ENCODE assay signal across 24 cellular contexts in the genomic region with DNA sequence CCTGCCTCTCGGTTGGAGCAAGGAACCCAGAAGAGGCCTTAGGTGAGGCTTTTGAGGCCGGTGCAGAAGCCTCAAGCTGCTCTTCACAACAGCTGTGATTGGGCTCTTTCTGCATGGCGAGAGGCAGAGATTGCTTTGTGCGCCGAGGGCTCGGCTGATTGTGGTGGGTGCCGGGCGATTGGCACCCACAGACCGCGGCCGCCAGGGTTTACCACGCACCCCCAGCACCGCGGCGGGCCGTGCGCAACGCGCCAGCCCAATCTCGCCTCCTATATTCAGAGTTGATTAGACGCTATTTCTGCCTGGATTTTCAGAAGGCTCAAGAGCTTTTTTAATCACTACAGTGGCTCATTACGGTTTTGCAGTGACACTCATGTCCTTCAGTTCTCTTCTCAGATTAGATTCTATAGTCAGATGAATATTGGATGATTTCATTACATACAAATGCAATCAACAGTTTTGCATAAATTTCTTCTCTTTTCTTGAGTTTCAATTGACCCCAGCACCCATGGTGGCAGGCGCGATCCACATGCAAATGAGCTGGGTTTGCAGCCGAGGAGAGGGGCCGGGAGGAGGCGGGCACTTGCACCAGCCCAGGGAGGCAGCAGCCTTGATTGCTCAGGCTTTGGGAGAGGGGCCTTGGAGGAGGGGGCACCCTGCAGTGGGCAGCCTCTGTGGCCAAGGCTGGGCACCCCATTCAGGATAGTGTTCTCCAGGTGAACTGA. TPM values are rescaled to one million over a fixed set of nuclear protein-coding genes. Genes with fewer than 3 reads are reported as not detected.
DNase-seq lines count a peak whose midpoint lies in the region; ATAC-seq and TF ChIP-seq lines count a peak whose summit lies in the region.
"Had no signal": no experiment of that assay in that cellular context is flagged by ENCODE, and none has a peak within 500 bp of the region (broad histone marks: within the 10 kb centered on the region; RNA-seq: fewer than 3 reads in every experiment).

No MANE protein-coding gene starts in this region.

- H3K4me2 ChIP-seq in OCI-LY3 (ENCODE audit: low read length) (peak overlapping the region; percentile 37), neural progenitor cell (peak overlapping the region; percentile 78)
- H3K4me2 ChIP-seq: BLaER1 had no signal

- intact Hi-C loops in spleen (cut with DNase I; ENCODE audit: low total_unique reads): no loop called here

- H3K4me3 ChIP-seq in OCI-LY3 (ENCODE audit: low read length) (peak overlapping the region; percentile 17), neural progenitor cell (peak overlapping the region; percentile 36), spleen (no peak overlapping the region)
- H3K4me3 ChIP-seq: BLaER1, cardiac muscle cell, K562, SK-N-MC had no signal

- peaks cover 11% of the 10 kb centered on the region for H3K4me1 ChIP-seq in OCI-LY3 (ENCODE audit: low read length)
- H3K4me1 ChIP-seq in foreskin keratinocyte: no peaks in the 10 kb centered on the region
- H3K4me1 ChIP-seq in neural progenitor cell: peaks cover 25% of the 10 kb centered on the region
- peaks cover 0 to 8% (median 2%) of the 10 kb centered on the region in 6 donors for H3K4me1 ChIP-seq in spleen

- WGBS in spleen, 5 donors: 70 to 83% (median 76%) methylated on average over 22 to 27 of the region's 27 CpGs

- ATAC-seq in GM19455 (IDR thresholded peaks at IDR 0.05; ENCODE audit: unreplicated experiment) (peak; percentile 61), foreskin keratinocyte (peak; percentile 15), HG03039 (IDR thresholded peaks at IDR 0.05; ENCODE audit: unreplicated experiment) (no peak)
- ATAC-seq: activated CD4-positive, alpha-beta T cell treated with anti-CD3 and anti-CD28 coated beads for 36 hours; K562; naive thymus-derived CD4-positive, alpha-beta T cell; right cardiac atrium; stimulated activated naive CD8-positive, alpha-beta T cell treated with anti-CD3 and anti-CD28 coated beads, Interleukin-15, Interleukin-2, amounts not matched to agents 100 U/mL and 50 U/mL, for 24 hours had no signal

- peaks cover 7% of the 10 kb centered on the region for H3K27me3 Mint-ChIP-seq in neural progenitor cell (ENCODE audit: insufficient read depth, low read depth)
- H3K27me3 Mint-ChIP-seq: activated CD4-positive, alpha-beta T cell treated with anti-CD3 and anti-CD28 coated beads for 36 hours had no signal

- no peak overlapping the region for H3K27ac Mint-ChIP-seq in neural progenitor cell
- H3K27ac Mint-ChIP-seq: activated CD4-positive, alpha-beta T cell treated with anti-CD3 and anti-CD28 coated beads for 36 hours; activated naive CD4-positive, alpha-beta T cell treated with anti-CD3 and anti-CD28 coated beads for 36 hours; dendritic cell treated with granulocyte-macrophage colony-stimulating factor and Interleukin-4, amounts not matched to agents 40 ng/mL and 50 ng/mL, for 4 days; naive thymus-derived CD4-positive, alpha-beta T cell; T-helper 1 cell treated with Interleukin-12 subunit alpha and Interleukin-12 subunit beta and Interleukin-4 antibody, amounts not matched to agents 30 μg/mL and 1 μg/mL, for 36 hours had no signal

- H3K9me3 ChIP-seq in OCI-LY3 (ENCODE audit: insufficient read depth, low read length): no peaks in the 10 kb centered on the region
- no peaks in the 10 kb centered on the region for H3K9me3 ChIP-seq in neural progenitor cell (ENCODE audit: low read depth)
- H3K9me3 ChIP-seq in spleen: no peaks in the 10 kb centered on the region
- H3K9me3 ChIP-seq: BLaER1 had no signal

- H3K9me3 Mint-ChIP-seq in neural progenitor cell: no peaks in the 10 kb centered on the region
- H3K9me3 Mint-ChIP-seq: activated naive CD4-positive, alpha-beta T cell treated with anti-CD3 and anti-CD28 coated beads for 36 hours; dendritic cell treated with granulocyte-macrophage colony-stimulating factor and Interleukin-4, amounts not matched to agents 40 ng/mL and 50 ng/mL, for 4 days; naive thymus-derived CD4-positive, alpha-beta T cell; T-helper 1 cell treated with Interleukin-12 subunit alpha and Interleukin-12 subunit beta and Interleukin-4 antibody, amounts not matched to agents 30 μg/mL and 1 μg/mL, for 36 hours had no signal

- H3K9ac ChIP-seq in OCI-LY3 (ENCODE audit: low read length): no peak overlapping the region
- H3K9ac ChIP-seq in neural progenitor cell: no peak overlapping the region
- H3K9ac ChIP-seq: BLaER1 had no signal

- H3K27ac ChIP-seq in OCI-LY3 (ENCODE audit: low read length): no peak overlapping the region
- H3K27ac ChIP-seq in foreskin keratinocyte: no peak overlapping the region
- no peak overlapping the region for H3K27ac ChIP-seq in neural progenitor cell
- H3K27ac ChIP-seq in spleen: no peak overlapping the region
- H3K27ac ChIP-seq: BLaER1, cardiac muscle cell, RWPE1, SK-N-MC had no signal

- H3K4me1 Mint-ChIP-seq in neural progenitor cell: peaks cover 28% of the 10 kb centered on the region
- H3K4me1 Mint-ChIP-seq: activated CD4-positive, alpha-beta T cell treated with anti-CD3 and anti-CD28 coated beads for 36 hours had no signal

- DNase-seq in foreskin keratinocyte: no peak
- no peak for DNase-seq in neural progenitor cell (ENCODE audit: low spot score)
- no peak for DNase-seq in GM10266 (ENCODE audit: extremely low spot score)
- DNase-seq in spleen: no peak
- DNase-seq in DMS153 treated with DMSO at 0.1 percent for 48 hours (lab: John Stamatoyannopoulos, UW; ENCODE audit: unreplicated experiment): no peak
- DNase-seq: activated CD4-positive, alpha-beta T cell treated with anti-CD3 and anti-CD28 coated beads for 36 hours; activated naive CD4-positive, alpha-beta T cell treated with anti-CD3 and anti-CD28 coated beads for 36 hours; activated T-cell treated with anti-CD3 and anti-CD28 coated beads, Interleukin-2, amount 50 U/mL, for 48 hours; amniotic stem cell; DMS79; naive thymus-derived CD4-positive, alpha-beta T cell; NCI-H510A treated with DMSO at 0.1 percent for 48 hours; right cardiac atrium; stimulated activated naive CD8-positive, alpha-beta T cell treated with anti-CD3 and anti-CD28 coated beads, Interleukin-15, Interleukin-2, amounts not matched to agents 100 U/mL and 50 U/mL, for 24 hours had no signal

- TF ChIP-seq CTCF in OCI-LY3 (IDR thresholded peaks at IDR 0.05; ENCODE audit: low read depth, low read length): no peak
- no peak for TF ChIP-seq CTCF in foreskin keratinocyte (conservative IDR thresholded peaks at IDR 0.05)
- no peak for TF ChIP-seq CTCF in neural progenitor cell (IDR thresholded peaks at IDR 0.05)
- no peak for TF ChIP-seq CTCF in GM10266 (IDR thresholded peaks at IDR 0.05; ENCODE audit: control insufficient read depth, insufficient read depth, low read depth, missing control alignments)
- TF ChIP-seq CTCF in spleen (IDR thresholded peaks at IDR 0.05 in 8 of 11, conservative IDR thresholded peaks at IDR 0.05 in 3 of 11): no peak

- H4K20me1 ChIP-seq in OCI-LY3 (ENCODE audit: insufficient read depth, low read length) (no peaks in the 10 kb centered on the region), neural progenitor cell (ENCODE audit: low read depth) (peaks cover 2% of the 10 kb centered on the region)
- H4K20me1 ChIP-seq: BLaER1 had no signal

- no peaks in the 10 kb centered on the region for H3K79me2 ChIP-seq in OCI-LY3 (ENCODE audit: low read length)
- H3K79me2 ChIP-seq in neural progenitor cell (ENCODE audit: low read depth): no peaks in the 10 kb centered on the region

- H3K27me3 ChIP-seq in OCI-LY3 (ENCODE audit: low read depth, low read length) (peaks cover 7% of the 10 kb centered on the region; the same call in 1 of the 2 replicates), foreskin keratinocyte (peaks cover 35% of the 10 kb centered on the region), neural progenitor cell (peaks cover 5% of the 10 kb centered on the region), spleen (replicated peaks in 1 of 7) (peaks cover 0 to 4% (median 0%) of the 10 kb centered on the region in 7 donors)
- H3K27me3 ChIP-seq: BLaER1, cardiac muscle cell had no signal

- peaks cover 7% of the 10 kb centered on the region for H3F3A ChIP-seq in neural progenitor cell (ENCODE audit: low read depth)

- no peak overlapping the region for H3K4me3 Mint-ChIP-seq in neural progenitor cell
- H3K4me3 Mint-ChIP-seq: activated CD4-positive, alpha-beta T cell treated with anti-CD3 and anti-CD28 coated beads for 36 hours; activated naive CD4-positive, alpha-beta T cell treated with anti-CD3 and anti-CD28 coated beads for 36 hours; dendritic cell treated with granulocyte-macrophage colony-stimulating factor and Interleukin-4, amounts not matched to agents 40 ng/mL and 50 ng/mL, for 4 days; naive thymus-derived CD4-positive, alpha-beta T cell; T-helper 1 cell treated with Interleukin-12 subunit alpha and Interleukin-12 subunit beta and Interleukin-4 antibody, amounts not matched to agents 30 μg/mL and 1 μg/mL, for 36 hours had no signal

- TF ChIP-seq POLR2A in spleen (IDR thresholded peaks at IDR 0.05): no peak

- no peaks in the 10 kb centered on the region for H3K36me3 Mint-ChIP-seq in neural progenitor cell
- H3K36me3 Mint-ChIP-seq: naive thymus-derived CD4-positive, alpha-beta T cell had no signal

- no peak overlapping the region for H2AFZ ChIP-seq in OCI-LY3 (ENCODE audit: low read depth, low read length)
- peak overlapping the region; percentile 55 for H2AFZ ChIP-seq in neural progenitor cell (replicated peaks)

- H3K36me3 ChIP-seq in OCI-LY3 (replicated peaks; ENCODE audit: low read depth, low read length): no peaks in the 10 kb centered on the region
- no peaks in the 10 kb centered on the region for H3K36me3 ChIP-seq in neural progenitor cell
- H3K36me3 ChIP-seq in spleen: no peaks in the 10 kb centered on the region
- H3K36me3 ChIP-seq: BLaER1, cardiac muscle cell had no signal

RNA-seq across cellular contexts. Expression of gene PTGS1, which starts 33.8 kb away (rescaled TPM):
- total RNA-seq in foreskin keratinocyte: 1.4 and 3.4 TPM in 2 replicates
- 1.1 and 2.7 TPM in 2 replicates for polyA plus RNA-seq in foreskin keratinocyte
- total RNA-seq in neural progenitor cell (ENCODE audit: low replicate concordance): 1.8 and 2.2 TPM in 2 replicates
- total RNA-seq in spleen: 10 to 100 TPM; 13.6 to 18.6 (median 15.3) TPM
- 1 to 10 TPM; 2.8 to 5.9 (median 4.9) TPM for polyA plus RNA-seq in spleen
- total RNA-seq: activated naive CD4-positive, alpha-beta T cell treated with anti-CD3 and anti-CD28 coated beads for 36 hours had no signal
- polyA plus RNA-seq: cardiac muscle cell had no signal

Comparison
In these comparisons a context has a peak if more than half of its experiments do, and no peak if none do; other contexts are left out.
1. H3K4me3 ChIP-seq: peak in OCI-LY3 (single experiment) and neural progenitor cell (single experiment); none in spleen (0 of 8).